In the genomic region with DNA sequence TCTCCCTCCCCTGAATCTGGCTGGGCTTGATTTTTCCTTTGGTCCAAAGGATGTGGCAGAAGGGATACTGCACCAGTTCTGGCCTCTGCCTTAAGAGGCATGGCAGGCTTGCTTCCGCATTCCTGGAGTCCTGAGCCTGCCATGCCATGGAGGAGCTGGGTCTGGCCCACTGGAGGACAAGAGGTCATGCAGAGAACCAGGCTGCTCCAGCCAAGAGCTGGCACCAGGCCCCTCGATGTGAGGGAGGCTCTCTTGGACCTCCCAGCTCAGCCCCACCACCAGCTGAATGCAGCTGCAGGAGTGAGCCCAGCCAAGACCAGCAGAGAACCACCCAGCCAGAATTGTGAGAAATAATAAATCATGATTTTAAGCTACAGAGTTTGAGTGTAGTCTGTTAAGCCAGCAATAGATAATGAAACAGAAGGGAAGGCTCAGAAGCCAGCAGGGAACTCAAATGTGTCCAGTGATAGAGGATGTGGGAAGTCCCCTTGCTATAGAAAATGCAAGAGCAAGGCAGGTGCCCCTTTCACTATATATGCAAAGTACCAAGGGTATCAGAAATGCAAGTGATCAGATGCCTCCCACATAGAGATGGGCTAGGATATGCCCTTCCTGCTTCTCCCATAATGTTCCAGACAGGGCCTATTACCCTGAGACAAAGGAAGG, we compare ENCODE assay signal across 1 cellular context.
TF ChIP-seq lines count a peak whose summit lies in the region.

No MANE protein-coding gene starts in this region.

TF ChIP-seq in GM23338, 12 proteins besides CTCF, POLR2A, EP300 and RAD21 (continued from another document):
- TF ChIP-seq, protein P1, sequence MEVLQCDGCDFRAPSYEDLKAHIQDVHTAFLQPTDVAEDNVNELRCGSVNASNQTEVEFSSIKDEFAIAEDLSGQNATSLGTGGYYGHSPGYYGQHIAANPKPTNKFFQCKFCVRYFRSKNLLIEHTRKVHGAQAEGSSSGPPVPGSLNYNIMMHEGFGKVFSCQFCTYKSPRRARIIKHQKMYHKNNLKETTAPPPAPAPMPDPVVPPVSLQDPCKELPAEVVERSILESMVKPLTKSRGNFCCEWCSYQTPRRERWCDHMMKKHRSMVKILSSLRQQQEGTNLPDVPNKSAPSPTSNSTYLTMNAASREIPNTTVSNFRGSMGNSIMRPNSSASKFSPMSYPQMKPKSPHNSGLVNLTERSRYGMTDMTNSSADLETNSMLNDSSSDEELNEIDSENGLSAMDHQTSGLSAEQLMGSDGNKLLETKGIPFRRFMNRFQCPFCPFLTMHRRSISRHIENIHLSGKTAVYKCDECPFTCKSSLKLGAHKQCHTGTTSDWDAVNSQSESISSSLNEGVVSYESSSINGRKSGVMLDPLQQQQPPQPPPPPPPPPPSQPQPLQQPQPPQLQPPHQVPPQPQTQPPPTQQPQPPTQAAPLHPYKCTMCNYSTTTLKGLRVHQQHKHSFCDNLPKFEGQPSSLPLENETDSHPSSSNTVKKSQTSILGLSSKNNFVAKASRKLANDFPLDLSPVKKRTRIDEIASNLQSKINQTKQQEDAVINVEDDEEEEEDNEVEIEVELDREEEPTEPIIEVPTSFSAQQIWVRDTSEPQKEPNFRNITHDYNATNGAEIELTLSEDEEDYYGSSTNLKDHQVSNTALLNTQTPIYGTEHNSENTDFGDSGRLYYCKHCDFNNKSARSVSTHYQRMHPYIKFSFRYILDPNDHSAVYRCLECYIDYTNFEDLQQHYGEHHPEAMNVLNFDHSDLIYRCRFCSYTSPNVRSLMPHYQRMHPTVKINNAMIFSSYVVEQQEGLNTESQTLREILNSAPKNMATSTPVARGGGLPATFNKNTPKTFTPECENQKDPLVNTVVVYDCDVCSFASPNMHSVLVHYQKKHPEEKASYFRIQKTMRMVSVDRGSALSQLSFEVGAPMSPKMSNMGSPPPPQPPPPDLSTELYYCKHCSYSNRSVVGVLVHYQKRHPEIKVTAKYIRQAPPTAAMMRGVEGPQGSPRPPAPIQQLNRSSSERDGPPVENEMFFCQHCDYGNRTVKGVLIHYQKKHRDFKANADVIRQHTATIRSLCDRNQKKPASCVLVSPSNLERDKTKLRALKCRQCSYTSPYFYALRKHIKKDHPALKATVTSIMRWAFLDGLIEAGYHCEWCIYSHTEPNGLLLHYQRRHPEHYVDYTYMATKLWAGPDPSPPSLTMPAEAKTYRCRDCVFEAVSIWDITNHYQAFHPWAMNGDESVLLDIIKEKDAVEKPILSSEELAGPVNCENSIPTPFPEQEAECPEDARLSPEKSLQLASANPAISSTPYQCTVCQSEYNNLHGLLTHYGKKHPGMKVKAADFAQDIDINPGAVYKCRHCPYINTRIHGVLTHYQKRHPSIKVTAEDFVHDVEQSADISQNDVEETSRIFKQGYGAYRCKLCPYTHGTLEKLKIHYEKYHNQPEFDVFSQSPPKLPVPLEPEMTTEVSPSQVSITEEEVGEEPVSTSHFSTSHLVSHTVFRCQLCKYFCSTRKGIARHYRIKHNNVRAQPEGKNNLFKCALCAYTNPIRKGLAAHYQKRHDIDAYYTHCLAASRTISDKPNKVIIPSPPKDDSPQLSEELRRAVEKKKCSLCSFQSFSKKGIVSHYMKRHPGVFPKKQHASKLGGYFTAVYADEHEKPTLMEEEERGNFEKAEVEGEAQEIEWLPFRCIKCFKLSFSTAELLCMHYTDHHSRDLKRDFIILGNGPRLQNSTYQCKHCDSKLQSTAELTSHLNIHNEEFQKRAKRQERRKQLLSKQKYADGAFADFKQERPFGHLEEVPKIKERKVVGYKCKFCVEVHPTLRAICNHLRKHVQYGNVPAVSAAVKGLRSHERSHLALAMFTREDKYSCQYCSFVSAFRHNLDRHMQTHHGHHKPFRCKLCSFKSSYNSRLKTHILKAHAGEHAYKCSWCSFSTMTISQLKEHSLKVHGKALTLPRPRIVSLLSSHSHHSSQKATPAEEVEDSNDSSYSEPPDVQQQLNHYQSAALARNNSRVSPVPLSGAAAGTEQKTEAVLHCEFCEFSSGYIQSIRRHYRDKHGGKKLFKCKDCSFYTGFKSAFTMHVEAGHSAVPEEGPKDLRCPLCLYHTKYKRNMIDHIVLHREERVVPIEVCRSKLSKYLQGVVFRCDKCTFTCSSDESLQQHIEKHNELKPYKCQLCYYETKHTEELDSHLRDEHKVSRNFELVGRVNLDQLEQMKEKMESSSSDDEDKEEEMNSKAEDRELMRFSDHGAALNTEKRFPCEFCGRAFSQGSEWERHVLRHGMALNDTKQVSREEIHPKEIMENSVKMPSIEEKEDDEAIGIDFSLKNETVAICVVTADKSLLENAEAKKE (CRISPR knock-in tag; IDR thresholded peaks at IDR 0.05) = no peak
- no peak for TF ChIP-seq NANOG (IDR thresholded peaks at IDR 0.05; ENCODE audit: borderline replicate concordance)
- TF ChIP-seq, protein P2, sequence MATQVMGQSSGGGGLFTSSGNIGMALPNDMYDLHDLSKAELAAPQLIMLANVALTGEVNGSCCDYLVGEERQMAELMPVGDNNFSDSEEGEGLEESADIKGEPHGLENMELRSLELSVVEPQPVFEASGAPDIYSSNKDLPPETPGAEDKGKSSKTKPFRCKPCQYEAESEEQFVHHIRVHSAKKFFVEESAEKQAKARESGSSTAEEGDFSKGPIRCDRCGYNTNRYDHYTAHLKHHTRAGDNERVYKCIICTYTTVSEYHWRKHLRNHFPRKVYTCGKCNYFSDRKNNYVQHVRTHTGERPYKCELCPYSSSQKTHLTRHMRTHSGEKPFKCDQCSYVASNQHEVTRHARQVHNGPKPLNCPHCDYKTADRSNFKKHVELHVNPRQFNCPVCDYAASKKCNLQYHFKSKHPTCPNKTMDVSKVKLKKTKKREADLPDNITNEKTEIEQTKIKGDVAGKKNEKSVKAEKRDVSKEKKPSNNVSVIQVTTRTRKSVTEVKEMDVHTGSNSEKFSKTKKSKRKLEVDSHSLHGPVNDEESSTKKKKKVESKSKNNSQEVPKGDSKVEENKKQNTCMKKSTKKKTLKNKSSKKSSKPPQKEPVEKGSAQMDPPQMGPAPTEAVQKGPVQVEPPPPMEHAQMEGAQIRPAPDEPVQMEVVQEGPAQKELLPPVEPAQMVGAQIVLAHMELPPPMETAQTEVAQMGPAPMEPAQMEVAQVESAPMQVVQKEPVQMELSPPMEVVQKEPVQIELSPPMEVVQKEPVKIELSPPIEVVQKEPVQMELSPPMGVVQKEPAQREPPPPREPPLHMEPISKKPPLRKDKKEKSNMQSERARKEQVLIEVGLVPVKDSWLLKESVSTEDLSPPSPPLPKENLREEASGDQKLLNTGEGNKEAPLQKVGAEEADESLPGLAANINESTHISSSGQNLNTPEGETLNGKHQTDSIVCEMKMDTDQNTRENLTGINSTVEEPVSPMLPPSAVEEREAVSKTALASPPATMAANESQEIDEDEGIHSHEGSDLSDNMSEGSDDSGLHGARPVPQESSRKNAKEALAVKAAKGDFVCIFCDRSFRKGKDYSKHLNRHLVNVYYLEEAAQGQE (IDR thresholded peaks at IDR 0.05; ENCODE audit: unreplicated experiment) = no peak
